ENCODE assay signal across 22 cellular contexts in the genomic region with DNA sequence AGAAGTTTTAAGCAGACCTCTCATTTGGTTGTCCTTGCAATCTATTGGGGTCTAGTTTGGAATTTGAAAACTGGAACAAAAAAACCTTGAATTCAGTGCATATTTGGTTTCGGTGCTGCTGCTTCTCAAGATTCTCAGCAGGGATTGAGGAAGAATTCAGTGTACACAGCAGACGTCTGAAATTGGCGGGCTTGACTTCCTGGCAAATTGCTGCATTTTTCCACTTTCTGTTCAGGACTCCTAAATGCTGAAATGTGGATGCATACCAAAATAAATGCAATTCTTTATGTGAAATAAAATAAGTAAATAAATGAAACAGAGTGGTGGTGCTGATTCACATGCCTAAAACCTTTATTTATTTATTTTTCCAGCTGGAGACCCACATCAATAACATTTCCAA.
DNase-seq lines count a peak whose midpoint lies in the region; ATAC-seq, FAIRE-seq and TF ChIP-seq lines count a peak whose summit lies in the region.
"Had no signal": no experiment of that assay in that cellular context is flagged by ENCODE, and none has a peak within 500 bp of the region (broad histone marks: within the 10 kb centered on the region; RNA-seq: fewer than 3 reads in every experiment).

No MANE protein-coding gene starts in this region.

- no peaks in the 10 kb centered on the region for H3K9me3 Mint-ChIP-seq in activated CD8-positive, alpha-beta memory T cell treated with anti-CD3 and anti-CD28 coated beads, Interleukin-2, amount 10 ng/mL, durations not matched to agents 7 days and 5 days (ENCODE audit: low read depth)
- H3K9me3 Mint-ChIP-seq in nephron progenitor cell = peaks cover 28% of the 10 kb centered on the region

- no peak for FAIRE-seq in D721Med (lab: Jason Lieb, UNC)
- FAIRE-seq: A549, GM19239 had no signal

- no peaks in the 10 kb centered on the region for H3K27me3 ChIP-seq in MG63
- H3K27me3 ChIP-seq: SJSA1 had no signal

- no peaks in the 10 kb centered on the region for H3K36me3 ChIP-seq in MG63
- H3K36me3 ChIP-seq: SJSA1 had no signal

- H3K27me3 Mint-ChIP-seq in activated CD8-positive, alpha-beta memory T cell treated with anti-CD3 and anti-CD28 coated beads, Interleukin-2, amount 10 ng/mL, durations not matched to agents 7 days and 5 days = no peaks in the 10 kb centered on the region
- no peaks in the 10 kb centered on the region for H3K27me3 Mint-ChIP-seq in nephron progenitor cell (ENCODE audit: low read depth, poor library complexity)

- no peak overlapping the region for H3K27ac Mint-ChIP-seq in activated CD8-positive, alpha-beta memory T cell treated with anti-CD3 and anti-CD28 coated beads, Interleukin-2, amount 10 ng/mL, durations not matched to agents 7 days and 5 days
- H3K27ac Mint-ChIP-seq in nephron progenitor cell = no peak overlapping the region
- H3K27ac Mint-ChIP-seq: CD8-positive, alpha-beta T cell had no signal

- no peaks in the 10 kb centered on the region for H3K36me3 Mint-ChIP-seq in activated CD8-positive, alpha-beta memory T cell treated with anti-CD3 and anti-CD28 coated beads, Interleukin-2, amount 10 ng/mL, durations not matched to agents 7 days and 5 days
- H3K36me3 Mint-ChIP-seq in nephron progenitor cell (ENCODE audit: low read depth) = no peaks in the 10 kb centered on the region
- H3K36me3 Mint-ChIP-seq: CD8-positive, alpha-beta T cell had no signal

- H3K4me3 Mint-ChIP-seq in activated CD8-positive, alpha-beta memory T cell treated with anti-CD3 and anti-CD28 coated beads, Interleukin-2, amount 10 ng/mL, durations not matched to agents 7 days and 5 days = no peak overlapping the region
- H3K4me3 Mint-ChIP-seq in nephron progenitor cell = no peak overlapping the region
- H3K4me3 Mint-ChIP-seq: CD8-positive, alpha-beta T cell had no signal

- DNase-seq in MG63 (peak; percentile 72), brain pericyte (ENCODE audit: low read depth, low spot score) (peak; percentile 13), medulla oblongata (ENCODE audit: extremely low spot score) (peak; percentile 7), NCI-H2029 (lab: John Stamatoyannopoulos, UW) (no peak), nephron progenitor cell (no peak), D721Med (ENCODE audit: insufficient read length, low spot score) (no peak)
- no peak for DNase-seq in activated CD8-positive, alpha-beta memory T cell treated with anti-CD3 and anti-CD28 coated beads, Interleukin-2, amount 10 ng/mL, durations not matched to agents 7 days and 5 days
- DNase-seq: C1 segment of cervical spinal cord; Caco-2; CD8-positive, alpha-beta T cell; DMS 273 treated with DMSO at 0.1 percent for 48 hours; DMS79 treated with DMSO at 0.1 percent for 48 hours; H7; NCI-H146; NCI-H1930; NCI-H2227 treated with DMSO at 0.1 percent for 48 hours; NCI-H526 treated with DMSO at 0.1 percent for 48 hours; Right ventricle myocardium superior; RPMI8226 had no signal

- H3K4me3 ChIP-seq in MG63 = peak overlapping the region; percentile 22; the same call in 1 of the 2 replicates
- H3K4me3 ChIP-seq: A549, SJSA1 had no signal

- CTCF ChIA-PET in activated CD8-positive, alpha-beta memory T cell treated with anti-CD3 and anti-CD28 coated beads, Interleukin-2, amount 10 ng/mL, durations not matched to agents 7 days and 5 days (lab: Charles Lee) = no interaction called here

- no peak for ATAC-seq in activated CD8-positive, alpha-beta memory T cell treated with anti-CD3 and anti-CD28 coated beads, Interleukin-2, amount 10 ng/mL, durations not matched to agents 7 days and 5 days
- ATAC-seq: A549; CD8-positive, alpha-beta T cell had no signal

- no peaks in the 10 kb centered on the region for H3K4me1 Mint-ChIP-seq in activated CD8-positive, alpha-beta memory T cell treated with anti-CD3 and anti-CD28 coated beads, Interleukin-2, amount 10 ng/mL, durations not matched to agents 7 days and 5 days
- no peaks in the 10 kb centered on the region for H3K4me1 Mint-ChIP-seq in nephron progenitor cell

- no peaks in the 10 kb centered on the region; the same call in 1 of the 2 replicates for H3K9me3 ChIP-seq in MG63
- H3K9me3 ChIP-seq: Caco-2, SJSA1 had no signal

- no peak for TF ChIP-seq CTCF in nephron progenitor cell (IDR thresholded peaks at IDR 0.05)
- TF ChIP-seq CTCF in D721Med (IDR thresholded peaks at IDR 0.05; ENCODE audit: insufficient read depth, missing control alignments) = no peak

Comparison
In these comparisons a context has a peak if more than half of its experiments do, and no peak if none do; other contexts are left out.
1. DNase-seq: peak in MG63 (single experiment), brain pericyte (single experiment) and medulla oblongata (single experiment); none in activated CD8-positive, alpha-beta memory T cell treated with anti-CD3 and anti-CD28 coated beads, Interleukin-2, amount 10 ng/mL, durations not matched to agents 7 days and 5 days (single experiment), NCI-H2029 (single experiment), nephron progenitor cell (single experiment) and D721Med (single experiment).